In the genomic region with DNA sequence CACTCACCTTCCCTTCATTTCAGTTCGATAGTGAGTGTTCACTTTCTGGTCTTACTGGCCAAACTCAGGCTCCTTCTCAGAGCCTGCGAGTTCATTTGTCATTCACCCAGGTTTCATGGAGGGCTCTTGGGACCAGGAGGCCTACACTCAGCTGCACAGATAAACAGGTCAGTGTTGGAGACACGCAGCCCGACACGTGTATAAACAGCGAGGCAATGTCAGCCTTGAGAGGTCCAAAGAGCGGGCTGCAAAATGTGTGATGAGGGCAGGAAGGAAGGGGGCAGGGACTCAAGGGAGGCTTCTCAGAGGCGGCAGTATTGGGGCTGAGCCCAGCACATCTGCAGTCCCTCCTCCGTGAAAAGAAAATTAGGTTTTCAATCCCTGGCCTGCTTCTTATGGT, we compare ENCODE assay signal across 21 cellular contexts.
DNase-seq lines count a peak whose midpoint lies in the region; ATAC-seq, FAIRE-seq and TF ChIP-seq lines count a peak whose summit lies in the region.
"Had no signal": no experiment of that assay in that cellular context is flagged by ENCODE, and none has a peak within 500 bp of the region (broad histone marks: within the 10 kb centered on the region; RNA-seq: fewer than 3 reads in every experiment).

No MANE protein-coding gene starts in this region.

- no TSS peak for BruUV-seq in HepG2 (replicated peaks; lab: Mats Ljungman, UMichigan)

- no peak overlapping the region for H3K4me3 ChIP-seq in HepG2 (replicated peaks in 1 of 3; ENCODE audit: insufficient read depth in 1 of 3, low read depth in 2 of 3, low read length in 3 of 3)
- no peak overlapping the region for H3K4me3 ChIP-seq in right lobe of liver
- no peak overlapping the region for H3K4me3 ChIP-seq in MM.1S (ENCODE audit: low read length)
- no peak overlapping the region for H3K4me3 ChIP-seq in right cardiac atrium (ENCODE audit: low read length)

- H3K9ac ChIP-seq in HepG2 (ENCODE audit: insufficient read depth, low read depth, low read length) = no peak overlapping the region
- H3K9ac ChIP-seq in MM.1S (ENCODE audit: low read length) = no peak overlapping the region

- H3F3A ChIP-seq in MM.1S (ENCODE audit: insufficient read depth, low read length) = no peaks in the 10 kb centered on the region

- DNase-seq in HepG2 (ENCODE audit: low spot score) (peak; percentile 5), right lobe of liver (no peak), MM.1S (peak; percentile 2), sciatic nerve (ENCODE audit: low spot score) (no peak), right cardiac atrium (no peak)
- DNase-seq: C1 segment of cervical spinal cord; Calu3; CD4-positive, alpha-beta memory T cell; COR-L47; DMS53; DMS79 treated with DMSO at 0.1 percent for 48 hours; GF-D8; H7 had no signal

- no peaks in the 10 kb centered on the region for H3K9me2 ChIP-seq in MM.1S (replicated peaks; ENCODE audit: insufficient read depth, low read length)

- 8% methylated on average over 9 of the region's 9 CpGs for WGBS in HepG2 (ENCODE audit: low lambda C conversion rate)
- 54% methylated on average over 6 of the region's 9 CpGs for WGBS in right lobe of liver (ENCODE audit: insufficient coverage, low coverage, low lambda C conversion rate, missing lambda C conversion rate)
- WGBS in right cardiac atrium = 62% methylated on average over 9 of the region's 9 CpGs

- TF ChIP-seq EP300 in HepG2 (IDR thresholded peaks at IDR 0.05; ENCODE audit: low read depth in 2 of 2, low read length in 2 of 2) = no peak
- no peak for TF ChIP-seq EP300 in HepG2 (CRISPR knock-in tag; IDR thresholded peaks at IDR 0.05; ENCODE audit: borderline replicate concordance)

- no peaks in the 10 kb centered on the region for H3K79me2 ChIP-seq in HepG2 (ENCODE audit: insufficient read depth, low read length)
- H3K79me2 ChIP-seq in MM.1S (ENCODE audit: low read length) = no peaks in the 10 kb centered on the region

- no peak overlapping the region for H3K27ac ChIP-seq in HepG2 (ENCODE audit: extremely low read length, insufficient read depth, low read length)
- H3K27ac ChIP-seq in right lobe of liver = no peak overlapping the region
- no peak overlapping the region for H3K27ac ChIP-seq in MM.1S (ENCODE audit: low read length)
- H3K27ac ChIP-seq in right cardiac atrium (ENCODE audit: low read length) = no peak overlapping the region
- H3K27ac ChIP-seq: 22Rv1 had no signal

- H3K9me3 ChIP-seq in HepG2 (ENCODE audit: low read length) (no peaks in the 10 kb centered on the region), right lobe of liver (no peaks in the 10 kb centered on the region), MM.1S (replicated peaks; ENCODE audit: insufficient read depth, low read length) (no peaks in the 10 kb centered on the region), right cardiac atrium (ENCODE audit: control insufficient read depth, low read length) (no peaks in the 10 kb centered on the region)

- in situ Hi-C loops in HepG2 (cut with HindIII; ENCODE audit: extremely low pct_ligation_motif_present, low pct_unique_long_range_greater_than_20kb) = no loop called here

- POLR2A ChIA-PET in HepG2 (lab: Yijun Ruan, JAX) = no interaction called here

- TF ChIP-seq RAD21 in HepG2 (CRISPR knock-in tag; IDR thresholded peaks at IDR 0.05) = no peak

- FAIRE-seq in HepG2 (lab: Jason Lieb, UNC) = no peak
- FAIRE-seq: A204.1, GM12891, GM18507, H1 had no signal

- ATAC-seq in HepG2 (peak; percentile 83), right lobe of liver (no peak), sciatic nerve (peak; percentile 84), GM21526 (IDR thresholded peaks at IDR 0.05; ENCODE audit: low FRiP score, unreplicated experiment) (no peak), HG03025 (IDR thresholded peaks at IDR 0.05; ENCODE audit: low FRiP score, unreplicated experiment) (no peak), right cardiac atrium (no peak)
- ATAC-seq: HCT116 had no signal

- peaks cover 0 to 13% of the 10 kb centered on the region in 2 experiments; a peak in 3 of 5 replicates for H3K27me3 ChIP-seq in HepG2 (ENCODE audit: control insufficient read depth in 1 of 2, insufficient read depth in 2 of 2, low read length in 2 of 2)
- no peaks in the 10 kb centered on the region for H3K27me3 ChIP-seq in right lobe of liver
- H3K27me3 ChIP-seq in MM.1S (replicated peaks; ENCODE audit: insufficient read depth, low read length) = no peaks in the 10 kb centered on the region
- no peaks in the 10 kb centered on the region for H3K27me3 ChIP-seq in right cardiac atrium (ENCODE audit: control insufficient read depth, insufficient read depth)

- H3K4me1 ChIP-seq in HepG2 (ENCODE audit: insufficient read depth, low read length) = peaks cover 11% of the 10 kb centered on the region
- H3K4me1 ChIP-seq in right lobe of liver = no peaks in the 10 kb centered on the region
- H3K4me1 ChIP-seq in MM.1S (ENCODE audit: low read length) = no peaks in the 10 kb centered on the region
- no peaks in the 10 kb centered on the region for H3K4me1 ChIP-seq in right cardiac atrium (ENCODE audit: control insufficient read depth, insufficient read depth, low read length)

- H4K20me1 ChIP-seq in HepG2 (ENCODE audit: insufficient read depth, low read length) (no peaks in the 10 kb centered on the region), MM.1S (ENCODE audit: insufficient read depth, low read length) (no peaks in the 10 kb centered on the region)

- TF ChIP-seq POLR2A in HepG2 (IDR thresholded peaks at IDR 0.05; ENCODE audit: insufficient read depth in 1 of 2, low read depth in 2 of 2, low read length in 2 of 2) (no peak), right lobe of liver (IDR thresholded peaks at IDR 0.05) (no peak)

- peak overlapping the region; percentile 20; the same call in 1 of the 2 replicates for H3K4me2 ChIP-seq in HepG2 (ENCODE audit: low read depth, low read length)
- no peak overlapping the region for H3K4me2 ChIP-seq in MM.1S (ENCODE audit: low read depth, low read length)

- CTCF ChIA-PET in HepG2 (lab: Yijun Ruan, JAX; ENCODE audit: low intra/inter-chr PET ratio, low total read pairs) = no interaction called here

- H3K36me3 ChIP-seq in HepG2 (replicated peaks in 1 of 2; ENCODE audit: control insufficient read depth in 1 of 2, insufficient read depth in 2 of 2, low read length in 2 of 2) (no peaks in the 10 kb centered on the region), right lobe of liver (no peaks in the 10 kb centered on the region), MM.1S (replicated peaks; ENCODE audit: insufficient read depth, low read length) (no peaks in the 10 kb centered on the region)

- H2AFZ ChIP-seq in HepG2 (ENCODE audit: low read length) (no peak overlapping the region), MM.1S (ENCODE audit: low read length) (no peak overlapping the region)

- TF ChIP-seq CTCF in HepG2 (CRISPR knock-in tag; IDR thresholded peaks at IDR 0.05) (no peak), right lobe of liver (IDR thresholded peaks at IDR 0.05) (no peak), MM.1S (IDR thresholded peaks at IDR 0.05; ENCODE audit: low read length) (no peak)

- intact Hi-C loops in HepG2 (cut with micrococcal nuclease; ENCODE audit: unreplicated experiment) = no loop called here
- intact Hi-C loops in right lobe of liver (cut with DNase I) = no loop called here
- intact Hi-C loops in sciatic nerve (cut with DNase I) = no loop called here
- intact Hi-C loops in right cardiac atrium (cut with DNase I) = no loop called here

TF ChIP-seq in HepG2, 621 proteins besides CTCF, POLR2A, EP300 and RAD21 (continues in another document):
- no peak for TF ChIP-seq PCBP1 (IDR thresholded peaks at IDR 0.05; ENCODE audit: borderline replicate concordance, low read depth, low read length)
- TF ChIP-seq NCOA1 (CRISPR knock-in tag; IDR thresholded peaks at IDR 0.05) = no peak
- TF ChIP-seq TAF1 (CRISPR knock-in tag; IDR thresholded peaks at IDR 0.05) = no peak
- no peak for TF ChIP-seq ZNF749 (CRISPR knock-in tag; IDR thresholded peaks at IDR 0.05; ENCODE audit: borderline replicate concordance)
- no peak for TF ChIP-seq MTA1 (CRISPR knock-in tag; IDR thresholded peaks at IDR 0.05; ENCODE audit: borderline replicate concordance)
- no peak for TF ChIP-seq ZSCAN12 (CRISPR knock-in tag; IDR thresholded peaks at IDR 0.05)
- TF ChIP-seq, protein P1, sequence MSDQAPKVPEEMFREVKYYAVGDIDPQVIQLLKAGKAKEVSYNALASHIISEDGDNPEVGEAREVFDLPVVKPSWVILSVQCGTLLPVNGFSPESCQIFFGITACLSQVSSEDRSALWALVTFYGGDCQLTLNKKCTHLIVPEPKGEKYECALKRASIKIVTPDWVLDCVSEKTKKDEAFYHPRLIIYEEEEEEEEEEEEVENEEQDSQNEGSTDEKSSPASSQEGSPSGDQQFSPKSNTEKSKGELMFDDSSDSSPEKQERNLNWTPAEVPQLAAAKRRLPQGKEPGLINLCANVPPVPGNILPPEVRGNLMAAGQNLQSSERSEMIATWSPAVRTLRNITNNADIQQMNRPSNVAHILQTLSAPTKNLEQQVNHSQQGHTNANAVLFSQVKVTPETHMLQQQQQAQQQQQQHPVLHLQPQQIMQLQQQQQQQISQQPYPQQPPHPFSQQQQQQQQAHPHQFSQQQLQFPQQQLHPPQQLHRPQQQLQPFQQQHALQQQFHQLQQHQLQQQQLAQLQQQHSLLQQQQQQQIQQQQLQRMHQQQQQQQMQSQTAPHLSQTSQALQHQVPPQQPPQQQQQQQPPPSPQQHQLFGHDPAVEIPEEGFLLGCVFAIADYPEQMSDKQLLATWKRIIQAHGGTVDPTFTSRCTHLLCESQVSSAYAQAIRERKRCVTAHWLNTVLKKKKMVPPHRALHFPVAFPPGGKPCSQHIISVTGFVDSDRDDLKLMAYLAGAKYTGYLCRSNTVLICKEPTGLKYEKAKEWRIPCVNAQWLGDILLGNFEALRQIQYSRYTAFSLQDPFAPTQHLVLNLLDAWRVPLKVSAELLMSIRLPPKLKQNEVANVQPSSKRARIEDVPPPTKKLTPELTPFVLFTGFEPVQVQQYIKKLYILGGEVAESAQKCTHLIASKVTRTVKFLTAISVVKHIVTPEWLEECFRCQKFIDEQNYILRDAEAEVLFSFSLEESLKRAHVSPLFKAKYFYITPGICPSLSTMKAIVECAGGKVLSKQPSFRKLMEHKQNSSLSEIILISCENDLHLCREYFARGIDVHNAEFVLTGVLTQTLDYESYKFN (CRISPR knock-in tag; conservative IDR thresholded peaks at IDR 0.05) = peak; percentile 54
- TF ChIP-seq YEATS2 (CRISPR knock-in tag; IDR thresholded peaks at IDR 0.05; ENCODE audit: borderline replicate concordance) = no peak
- TF ChIP-seq SAP130 (CRISPR knock-in tag; IDR thresholded peaks at IDR 0.05; ENCODE audit: low read depth) = peak; percentile 42; the same call in 1 of the 2 replicates
- TF ChIP-seq SOX13 (IDR thresholded peaks at IDR 0.05) = no peak
- TF ChIP-seq SOX13 (CRISPR knock-in tag; conservative IDR thresholded peaks at IDR 0.05 in 1 of 2, IDR thresholded peaks at IDR 0.05 in 1 of 2) = 0 out of 4 replicates have a peak, but pooled peaks of 1 of the 2 experiments have one; percentile 7
- no peak for TF ChIP-seq SP1 (IDR thresholded peaks at IDR 0.05)
- TF ChIP-seq SP1 (CRISPR knock-in tag; IDR thresholded peaks at IDR 0.05) = no peak
- no peak for TF ChIP-seq ZNF460 (CRISPR knock-in tag; IDR thresholded peaks at IDR 0.05; ENCODE audit: borderline replicate concordance)
- TF ChIP-seq PHB2 (IDR thresholded peaks at IDR 0.05; ENCODE audit: partially characterized antibody) = no peak

Comparison
In these comparisons a context has a peak if more than half of its experiments do, and no peak if none do; other contexts are left out.
1. ATAC-seq: peak in HepG2 (single experiment) and sciatic nerve (single experiment); none in right lobe of liver (0 of 4), GM21526 (single experiment), HG03025 (single experiment) and right cardiac atrium (0 of 2).
2. DNase-seq: peak in HepG2 (single experiment) and MM.1S (single experiment); none in right lobe of liver (0 of 3), sciatic nerve (single experiment) and right cardiac atrium (0 of 3).